Comparison of ENCODE assay signal across 1 cellular context in genomic region chr4:75664604-75665003, GRCh38.
TF ChIP-seq lines count a peak whose summit lies in the region.

No MANE protein-coding gene starts in this region.

TF ChIP-seq in liver, 16 proteins besides CTCF, POLR2A, EP300 and RAD21:
- peak; percentile 28 to 56 for TF ChIP-seq HNF4A (conservative IDR thresholded peaks at IDR 0.05)
